19 cellular contexts compared by ENCODE assay signal in genomic region chr1:153767519-153767918, GRCh38. TPM values are rescaled to one million over a fixed set of nuclear protein-coding genes. Genes with fewer than 3 reads are reported as not detected.
DNase-seq lines count a peak whose midpoint lies in the region; ATAC-seq and TF ChIP-seq lines count a peak whose summit lies in the region.
"Had no signal": no experiment of that assay in that cellular context is flagged by ENCODE, and none has a peak within 500 bp of the region (broad histone marks: within the 10 kb centered on the region; RNA-seq: fewer than 3 reads in every experiment).

No MANE protein-coding gene starts in this region.

- no peaks in the 10 kb centered on the region for H3K9me3 ChIP-seq in BLaER1 treated with 17β-estradiol and CSF1 and Interleukin-3, amounts not matched to agents 10 nM and 100 nM (replicated peaks in 1 of 11)
- H3K9me3 ChIP-seq in lower lobe of right lung (no peaks in the 10 kb centered on the region), stomach (no peaks in the 10 kb centered on the region)

- H3K27ac ChIP-seq in BLaER1 treated with 17β-estradiol and CSF1 and Interleukin-3, amounts not matched to agents 10 nM and 100 nM, result peak overlapping the region in 10 of 11 experiments; percentile 58 to 100 (median 98); a peak in 17 of 22 replicates
- peak overlapping the region; percentile 71 for H3K27ac ChIP-seq in lower lobe of right lung
- H3K27ac ChIP-seq in stomach, result peak overlapping the region; percentile 71 to 89 (median 77)

- H4K20me1 ChIP-seq in BLaER1 treated with 17β-estradiol and CSF1 and Interleukin-3, amounts not matched to agents 10 nM and 100 nM, result no peaks in the 10 kb centered on the region

- no peak for DNase-seq in lower lobe of right lung
- DNase-seq in stomach, result no peak
- DNase-seq in DMS53 treated with DMSO at 0.1 percent for 48 hours (lab: John Stamatoyannopoulos, UW; ENCODE audit: unreplicated experiment), result no peak
- no peak for DNase-seq in GM10248 (ENCODE audit: extremely low spot score)
- DNase-seq: C1 segment of cervical spinal cord; GDM1; GOT3; NCI-H1105; NCI-H1694; NCI-H2081 treated with DMSO at 0.1 percent for 48 hours; NCI-H510A; NCI-H748 treated with DMSO at 0.1 percent for 48 hours; NK-92 treated with Interleukin-12 subunit alpha and Interleukin-12 subunit beta, amount 100 ng/mL, for 24 hours; Right ventricle myocardium superior had no signal

- no peaks in the 10 kb centered on the region for H3K27me3 ChIP-seq in BLaER1 treated with 17β-estradiol and CSF1 and Interleukin-3, amounts not matched to agents 10 nM and 100 nM
- H3K27me3 ChIP-seq in lower lobe of right lung (ENCODE audit: low read depth), result no peaks in the 10 kb centered on the region
- no peaks in the 10 kb centered on the region for H3K27me3 ChIP-seq in stomach

- H3K4me3 ChIP-seq in BLaER1 treated with 17β-estradiol and CSF1 and Interleukin-3, amounts not matched to agents 10 nM and 100 nM, result no peak overlapping the region; a peak in 1 of 20 replicates
- H3K4me3 ChIP-seq in lower lobe of right lung (no peak overlapping the region), stomach (no peak overlapping the region)

- TF ChIP-seq CTCF in lower lobe of right lung (IDR thresholded peaks at IDR 0.05), result no peak
- no peak for TF ChIP-seq CTCF in stomach (IDR thresholded peaks at IDR 0.05)
- TF ChIP-seq CTCF in GM10248 (IDR thresholded peaks at IDR 0.05; ENCODE audit: control extremely low read depth, extremely low read depth, low read depth, missing control alignments), result no peak

- H3K36me3 Mint-ChIP-seq in dendritic cell treated with granulocyte-macrophage colony-stimulating factor and Interleukin-4, amounts not matched to agents 40 ng/mL and 50 ng/mL, for 4 days (ENCODE audit: low read depth), result peaks cover 99% of the 10 kb centered on the region

- H3K9ac ChIP-seq in BLaER1 treated with 17β-estradiol and CSF1 and Interleukin-3, amounts not matched to agents 10 nM and 100 nM, result peak overlapping the region in 8 of 11 experiments; percentile 14 to 96 (median 91); a peak in 9 of 22 replicates

- H3K27ac Mint-ChIP-seq in dendritic cell treated with granulocyte-macrophage colony-stimulating factor and Interleukin-4, amounts not matched to agents 40 ng/mL and 50 ng/mL, for 4 days, result peak overlapping the region; percentile 83

- H3K9me3 Mint-ChIP-seq in dendritic cell treated with granulocyte-macrophage colony-stimulating factor and Interleukin-4, amounts not matched to agents 40 ng/mL and 50 ng/mL, for 4 days, result no peaks in the 10 kb centered on the region

- no peaks in the 10 kb centered on the region for H3K27me3 Mint-ChIP-seq in dendritic cell treated with granulocyte-macrophage colony-stimulating factor and Interleukin-4, amounts not matched to agents 40 ng/mL and 50 ng/mL, for 4 days

- H3K4me1 ChIP-seq in BLaER1 treated with 17β-estradiol and CSF1 and Interleukin-3, amounts not matched to agents 10 nM and 100 nM, result peaks cover 60 to 87% (median 84%) of the 10 kb centered on the region in 10 experiments
- H3K4me1 ChIP-seq in lower lobe of right lung, result peaks cover 63% of the 10 kb centered on the region
- peaks cover 37 to 77% (median 59%) of the 10 kb centered on the region in 4 donors for H3K4me1 ChIP-seq in stomach

- POLR2A ChIA-PET in GM10248 (lab: Yijun Ruan, JAX), result no interaction called here

- H3K4me3 Mint-ChIP-seq in dendritic cell treated with granulocyte-macrophage colony-stimulating factor and Interleukin-4, amounts not matched to agents 40 ng/mL and 50 ng/mL, for 4 days, result no peak overlapping the region

- TF ChIP-seq EP300 in stomach (IDR thresholded peaks at IDR 0.05), result no peak

- peak overlapping the region; percentile 83 to 100 (median 99) for H3K4me2 ChIP-seq in BLaER1 treated with 17β-estradiol and CSF1 and Interleukin-3, amounts not matched to agents 10 nM and 100 nM

- CTCF ChIA-PET in GM10248 (lab: Yijun Ruan, JAX), result interaction anchor here (0.7 to 1.0 kb wide), 4 partner anchors 11 to 90 kb away, joined by 3 read pairs; no protein-coding TSS in a partner anchor

- peaks cover 56% of the 10 kb centered on the region for H3K4me1 Mint-ChIP-seq in dendritic cell treated with granulocyte-macrophage colony-stimulating factor and Interleukin-4, amounts not matched to agents 40 ng/mL and 50 ng/mL, for 4 days (ENCODE audit: low read depth)

- intact Hi-C loops in dendritic cell treated with granulocyte-macrophage colony-stimulating factor and Interleukin-4, amounts not matched to agents 40 ng/mL and 50 ng/mL, for 4 days (cut with micrococcal nuclease), result no loop called here
- intact Hi-C loops in lower lobe of right lung (cut with DNase I) (no loop called here), stomach (cut with DNase I; ENCODE audit: low total_unique reads) (no loop called here)

- peaks cover 47 to 73% (median 69%) of the 10 kb centered on the region in 11 experiments for H3K36me3 ChIP-seq in BLaER1 treated with 17β-estradiol and CSF1 and Interleukin-3, amounts not matched to agents 10 nM and 100 nM
- H3K36me3 ChIP-seq in lower lobe of right lung (peaks cover 97% of the 10 kb centered on the region), stomach (peaks cover 33 to 98% (median 94%) of the 10 kb centered on the region in 4 donors)

- no peak for TF ChIP-seq POLR2A in stomach (IDR thresholded peaks at IDR 0.05)

- 81 to 90% (median 82%) methylated on average over 11 of the region's 11 CpGs for WGBS in stomach, 5 donors

- no peak for ATAC-seq in lower lobe of right lung
- ATAC-seq in HG03442 (IDR thresholded peaks at IDR 0.05; ENCODE audit: unreplicated experiment), result no peak
- ATAC-seq in GM18870 (IDR thresholded peaks at IDR 0.05; ENCODE audit: unreplicated experiment), result no peak
- ATAC-seq: HCT116 had no signal

RNA-seq across cellular contexts. Expression of gene SLC27A3, which starts 7.7 kb away (rescaled TPM):
- total RNA-seq in lower lobe of right lung (99.6 TPM), stomach (10 to 100 TPM; 14.9 to 89.9 (median 62.2) TPM)
- 10 to 100 TPM; 17.4 to 86.8 (median 44.1) TPM for polyA plus RNA-seq in stomach

RNA-seq across cellular contexts. Expression of gene INTS3, which starts 39.7 kb away (rescaled TPM):
- total RNA-seq in lower lobe of right lung (77.3 TPM), stomach (10 to 100 TPM; 28.1 to 48.2 (median 39.4) TPM)
- 10 to 100 TPM; 11.0 to 39.2 (median 19.1) TPM for polyA plus RNA-seq in stomach
